In the genomic region with DNA sequence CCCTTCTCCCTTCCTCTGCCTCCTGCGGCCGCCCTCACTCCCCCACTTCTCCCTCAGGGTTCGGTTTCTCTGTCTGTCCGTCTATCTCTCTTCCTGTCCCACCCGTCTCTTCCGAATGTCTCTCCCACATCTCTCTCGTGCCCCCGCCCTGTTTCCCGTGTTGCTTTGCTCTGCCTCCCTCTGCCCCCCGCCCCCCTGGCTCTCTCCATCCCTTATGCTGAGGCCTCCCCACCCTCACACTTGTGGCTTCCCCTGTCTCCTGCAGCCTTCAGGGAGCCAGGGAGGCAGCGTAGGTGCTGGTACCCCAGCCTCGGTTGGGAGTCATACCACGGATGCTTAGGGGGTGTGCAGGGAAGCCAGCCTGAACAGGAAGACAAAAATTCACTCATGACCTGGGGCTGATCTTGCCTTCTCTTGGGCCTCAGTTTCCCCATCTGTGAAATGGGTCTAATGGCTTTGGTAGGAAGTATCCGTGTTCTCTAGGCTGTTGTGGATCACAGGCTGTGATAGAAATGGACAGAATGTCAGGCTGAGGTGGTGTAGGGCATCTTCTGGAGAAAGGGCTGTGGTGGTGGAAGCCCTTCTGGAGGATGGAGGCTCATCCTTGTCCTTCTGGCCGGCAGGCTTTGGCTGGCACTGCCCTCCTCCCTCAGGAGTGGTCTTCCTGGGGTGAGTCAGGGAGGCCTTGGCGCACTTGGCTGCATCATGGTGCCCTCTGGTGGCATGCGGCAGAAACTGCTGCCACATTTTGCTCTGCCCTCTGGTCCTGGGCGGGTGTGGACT, we compare ENCODE assay signal across 8 cellular contexts. TPM values are rescaled to one million over a fixed set of nuclear protein-coding genes. Genes with fewer than 3 reads are reported as not detected.
DNase-seq lines count a peak whose midpoint lies in the region; ATAC-seq, FAIRE-seq and TF ChIP-seq lines count a peak whose summit lies in the region.

No MANE protein-coding gene starts in this region.

- peak; percentile 99 for DNase-seq in DMS 273 treated with DMSO at 0.1 percent for 48 hours (lab: John Stamatoyannopoulos, UW)
- DNase-seq in KG1 (lab: John Stamatoyannopoulos, UW), result peak; percentile 38
- DNase-seq in RPMI8226, result peak; percentile 73
- DNase-seq in activated effector memory CD4-positive, alpha-beta T cell treated with Interleukin-2 at 50 U/mL for 16 hours, result peak; percentile 41
- peak; percentile 58 to 87 for DNase-seq in frontal cortex (ENCODE audit: low spot score in 2 of 2)
- DNase-seq in pancreas, result peak; percentile 43 to 89 (median 76)
- DNase-seq in transverse colon, result peak; percentile 63

- TF ChIP-seq CTCF in pancreas (IDR thresholded peaks at IDR 0.05) (peak; percentile 80 to 89 (median 85)), transverse colon (IDR thresholded peaks at IDR 0.05) (peak; percentile 87 to 94 (median 92))

- H3K9me3 ChIP-seq in pancreas (no peaks in the 10 kb centered on the region), transverse colon (no peaks in the 10 kb centered on the region)

- H3K27me3 ChIP-seq in pancreas (no peaks in the 10 kb centered on the region), transverse colon (no peaks in the 10 kb centered on the region)

- H3K4me3 ChIP-seq in pancreas (no peak overlapping the region), transverse colon (no peak overlapping the region)

- TF ChIP-seq POLR2A in transverse colon (IDR thresholded peaks at IDR 0.05), result no peak

- H3K27ac ChIP-seq in pancreas, result no peak overlapping the region
- H3K27ac ChIP-seq in transverse colon, result no peak overlapping the region

- WGBS in pancreas, 2 donors, result 53 to 54% methylated on average over 18 of the region's 18 CpGs
- WGBS in transverse colon (ENCODE audit: low coverage in 1 of 2), 2 donors, result 59% methylated on average over 18 of the region's 18 CpGs; no CpG with 5 or more reads in 1 of the 2 donors

- H3K4me1 ChIP-seq in pancreas (no peaks in the 10 kb centered on the region), transverse colon (peaks cover 0 to 21% (median 6%) of the 10 kb centered on the region in 4 donors)

- ATAC-seq in pancreas (peak; percentile 72 to 84 (median 81)), HG02759 (IDR thresholded peaks at IDR 0.05; ENCODE audit: unreplicated experiment) (no peak)

- no peak for TF ChIP-seq EP300 in transverse colon (IDR thresholded peaks at IDR 0.05; ENCODE audit: low read depth)

- intact Hi-C loops in pancreas (cut with DNase I) (loop anchor here (5.0 to 10.0 kb wide), 3 partner anchors 134 to 149 kb away; no protein-coding TSS in a partner anchor), transverse colon (cut with DNase I; ENCODE audit: low total_unique reads) (loop anchor here (5.0 kb wide), 1 partner anchor 134 kb away; no protein-coding TSS in a partner anchor)

- no peak for FAIRE-seq in frontal cortex (lab: Jason Lieb, UNC)
- FAIRE-seq in pancreas (lab: Jason Lieb, UNC), result no peak

- H3K36me3 ChIP-seq in pancreas, result no peaks in the 10 kb centered on the region
- no peaks in the 10 kb centered on the region for H3K36me3 ChIP-seq in transverse colon

- in situ Hi-C loops in transverse colon (cut with MboI; ENCODE audit: low pct_ligation_motif_present in 1 of 4, low pct_unique_long_range_greater_than_20kb in 1 of 4, low sequenced_read_pairs in 3 of 4), result loop anchor here (10.0 kb wide), 3 partner anchors 92 to 152 kb away; no protein-coding TSS in a partner anchor

RNA-seq across cellular contexts. Expression of gene FOXO6, which starts 55.5 kb away (rescaled TPM):
- total RNA-seq in frontal cortex (3.7 TPM), pancreas (1 to 10 TPM in 4 of 6 donors, under 1 TPM in 2; 0.79 to 2.0 (median 1.2) TPM), transverse colon (1 to 10 TPM in 1 of 4 donors, under 1 TPM in 1, not detected in 2; 0.14 to 4.1 TPM)
- 1 to 10 TPM; 1.1 to 1.8 TPM for polyA plus RNA-seq in pancreas

Comparison
In these comparisons a context has a peak if more than half of its experiments do, and no peak if none do; other contexts are left out.
1. DNase-seq: peak in every context shown above with its lines; median percentile 99 in DMS 273 treated with DMSO at 0.1 percent for 48 hours; 76 in pancreas; 73 in RPMI8226; 72 in frontal cortex; 63 in transverse colon; 41 in activated effector memory CD4-positive, alpha-beta T cell treated with Interleukin-2 at 50 U/mL for 16 hours; 38 in KG1.